In genomic region chr1:48776400-48777218, GRCh38 we compare ENCODE assay signal across 8 cellular contexts. TPM values are rescaled to one million over a fixed set of nuclear protein-coding genes. Genes with fewer than 3 reads are reported as not detected.
A peak's percentile ranks its signal among the peaks of the same experiment; 100 is the strongest.
DNase-seq lines count a peak whose midpoint lies in the region; ATAC-seq lines count a peak whose summit lies in the region.

BEND5 (minus strand) TSS chr1:48776891; CDS start chr1:48776831, 60 bp downstream.

- peak within 1 kb of the TSS; percentile 98 for H3K27ac Mint-ChIP-seq in memory B cell

- peaks cover 14% of the 10 kb centered on the region for H3K36me3 Mint-ChIP-seq in memory B cell

- H3K9me3 ChIP-seq in ES-I3 (ENCODE audit: control insufficient read depth, insufficient read depth, low read length) (no peaks in the 10 kb centered on the region), ectodermal cell (ENCODE audit: control insufficient read depth, low read length) (no peaks in the 10 kb centered on the region)

- no peaks in the 10 kb centered on the region for H3K9me3 Mint-ChIP-seq in memory B cell

- no peaks in the 10 kb centered on the region for H3K4me1 ChIP-seq in ES-I3 (ENCODE audit: insufficient read depth, low read length)
- peaks cover 8% of the 10 kb centered on the region for H3K4me1 ChIP-seq in ectodermal cell (ENCODE audit: control insufficient read depth, insufficient read depth, low read length)

- DNase-seq in NCI-H146 treated with DMSO at 0.1 percent for 48 hours (lab: John Stamatoyannopoulos, UW; ENCODE audit: unreplicated experiment), result peak; percentile 36
- DNase-seq in activated CD4-positive, alpha-beta T cell treated with anti-CD3 and anti-CD28 coated beads for 48 hours, result peak; percentile 63
- peak; percentile 50 to 60 for DNase-seq in memory B cell (ENCODE audit: low spot score in 2 of 2)
- peak; percentile 30 for DNase-seq in stimulated activated CD8-positive, alpha-beta memory T cell treated with anti-CD3 and anti-CD28 coated beads, Interleukin-12 subunit alpha, Interleukin-12 subunit beta, amount 100 ng/mL, for 1 hour (ENCODE audit: low read depth)

- peak; percentile 75 for ATAC-seq in memory B cell (ENCODE audit: low read depth)
- no peak for ATAC-seq in GM21515 (IDR thresholded peaks at IDR 0.05; ENCODE audit: unreplicated experiment)
- ATAC-seq in HG03565 (IDR thresholded peaks at IDR 0.05; ENCODE audit: unreplicated experiment), result no peak

- 0% methylated on average over 71 to 72 of the region's 72 CpGs for WGBS in ectodermal cell, 2 experiments

- H3K4me3 Mint-ChIP-seq in memory B cell, result peak within 1 kb of the TSS; percentile 100

- H3K27me3 Mint-ChIP-seq in memory B cell, result no peaks in the 10 kb centered on the region

- peak within 1 kb of the TSS; percentile 42 for H3K27ac ChIP-seq in ectodermal cell (ENCODE audit: insufficient read depth, low read depth, low read length, poor library complexity, severe bottlenecking)

- H3K4me1 Mint-ChIP-seq in memory B cell, result peaks cover 48% of the 10 kb centered on the region

- peak within 1 kb of the TSS; percentile 88 for H3K9ac ChIP-seq in ES-I3 (ENCODE audit: low read depth, low read length)

- peak within 1 kb of the TSS; percentile 72 for H3K4me3 ChIP-seq in ectodermal cell (ENCODE audit: insufficient read depth, low read depth, low read length)

- H3K36me3 ChIP-seq in ES-I3 (ENCODE audit: insufficient read depth, low read length) (no peaks in the 10 kb centered on the region), ectodermal cell (ENCODE audit: control insufficient read depth, insufficient read depth, low read length) (no peaks in the 10 kb centered on the region)

- H3K27me3 ChIP-seq in ectodermal cell (ENCODE audit: control insufficient read depth, insufficient read depth, low read length, poor library complexity, severe bottlenecking), result no peaks in the 10 kb centered on the region

RNA-seq across cellular contexts. Expression of gene BEND5, which starts in this region (rescaled TPM):
- polyA plus RNA-seq in ectodermal cell (2013, experiment 1 of 4), result 19.3 TPM
- 17.8 TPM for polyA plus RNA-seq in ectodermal cell (2013, experiment 2 of 4)
- polyA plus RNA-seq in ectodermal cell (2013, experiment 3 of 4), result 19.8 TPM
- polyA plus RNA-seq in ectodermal cell (2013, experiment 4 of 4), result 23.3 TPM
